7 cellular contexts compared by ENCODE assay signal in genomic region chr2:10097352-10098148, GRCh38. TPM values are rescaled to one million over a fixed set of nuclear protein-coding genes. Genes with fewer than 3 reads are reported as not detected.
DNase-seq lines count a peak whose midpoint lies in the region; ATAC-seq and TF ChIP-seq lines count a peak whose summit lies in the region.

No MANE protein-coding gene starts in this region.

- WGBS in suprapubic skin = 44% methylated on average over 14 of the region's 16 CpGs

- TF ChIP-seq POLR2A in suprapubic skin (IDR thresholded peaks at IDR 0.05) = no peak

- peak; percentile 99 for TF ChIP-seq CTCF in GM06990 (IDR thresholded peaks at IDR 0.05; ENCODE audit: insufficient read depth, low read length, poor library complexity, severe bottlenecking)
- peak; percentile 86 for TF ChIP-seq CTCF in SU-DHL-6 (IDR thresholded peaks at IDR 0.05; ENCODE audit: insufficient read depth, low read length, poor library complexity, severe bottlenecking)
- TF ChIP-seq CTCF in chondrocyte (IDR thresholded peaks at IDR 0.05) = peak; percentile 90
- peak; percentile 82 to 89 for TF ChIP-seq CTCF in left lung (IDR thresholded peaks at IDR 0.05)
- peak; percentile 68 to 95 for TF ChIP-seq CTCF in suprapubic skin (IDR thresholded peaks at IDR 0.05)

- H3K27ac ChIP-seq in SU-DHL-6 (ENCODE audit: low read depth, low read length) (no peak overlapping the region), left lung (no peak overlapping the region), suprapubic skin (no peak overlapping the region)

- no peaks in the 10 kb centered on the region for H4K20me1 ChIP-seq in SU-DHL-6 (ENCODE audit: low read depth, low read length)

- H3K4me1 ChIP-seq in left lung = peaks cover 0 to 8% of the 10 kb centered on the region in 2 donors
- peaks cover 6% of the 10 kb centered on the region for H3K4me1 ChIP-seq in suprapubic skin

- no peaks in the 10 kb centered on the region for H3K27me3 ChIP-seq in GM06990 (replicated peaks; ENCODE audit: control insufficient read depth, insufficient read depth, low read length)
- H3K27me3 ChIP-seq in SU-DHL-6 (ENCODE audit: low read length) = no peaks in the 10 kb centered on the region
- peaks cover 0 to 21% of the 10 kb centered on the region in 2 donors for H3K27me3 ChIP-seq in left lung
- H3K27me3 ChIP-seq in suprapubic skin = peaks cover 5% of the 10 kb centered on the region

- H2AFZ ChIP-seq in SU-DHL-6 (ENCODE audit: low read depth, low read length, severe bottlenecking) = no peak overlapping the region

- H3K36me3 ChIP-seq in GM06990 (ENCODE audit: control insufficient read depth, insufficient read depth, low read length) (no peaks in the 10 kb centered on the region), SU-DHL-6 (ENCODE audit: low read length) (no peaks in the 10 kb centered on the region), left lung (no peaks in the 10 kb centered on the region), suprapubic skin (no peaks in the 10 kb centered on the region)

- H3K4me2 ChIP-seq in SU-DHL-6 (ENCODE audit: low read depth, low read length, poor library complexity, severe bottlenecking) = no peak overlapping the region

- H3K36me3 Mint-ChIP-seq in chondrocyte (ENCODE audit: low read depth) = no peaks in the 10 kb centered on the region

- no peaks in the 10 kb centered on the region for H3K9me2 ChIP-seq in SU-DHL-6 (replicated peaks; ENCODE audit: insufficient read depth, low read length)

- peak; percentile 99 for ATAC-seq in left lung

- H3F3A ChIP-seq in SU-DHL-6 (ENCODE audit: insufficient read depth) = no peaks in the 10 kb centered on the region

- peaks cover 9% of the 10 kb centered on the region for H3K4me1 Mint-ChIP-seq in chondrocyte (ENCODE audit: low read depth)

- no peak overlapping the region for H3K27ac Mint-ChIP-seq in chondrocyte (ENCODE audit: unreplicated experiment)

- H3K4me3 ChIP-seq in GM06990 (replicated peaks; ENCODE audit: low read depth, low read length) (no peak overlapping the region), SU-DHL-6 (ENCODE audit: insufficient read depth, low read length, poor library complexity, severe bottlenecking) (no peak overlapping the region), left lung (no peak overlapping the region), suprapubic skin (no peak overlapping the region)

- no peaks in the 10 kb centered on the region for H3K27me3 Mint-ChIP-seq in chondrocyte (ENCODE audit: low read depth)

- DNase-seq in GM06990 (ENCODE audit: extremely low read depth, insufficient read length) (peak; percentile 50), HCEC 1CT (peak; percentile 53), NCI-H1105 (lab: John Stamatoyannopoulos, UW) (peak; percentile 19), chondrocyte (ENCODE audit: low spot score) (peak; percentile 90), left lung (peak; percentile 67 to 92), suprapubic skin (ENCODE audit: low spot score in 2 of 2) (peak in 1 of 2 donors; percentile 72)

- intact Hi-C loops in left lung (cut with DNase I) = no loop called here

- H3K4me3 Mint-ChIP-seq in chondrocyte (ENCODE audit: unreplicated experiment) = no peak overlapping the region

- H3K9me3 ChIP-seq in SU-DHL-6 (ENCODE audit: insufficient read depth, low read length) = no peaks in the 10 kb centered on the region
- no peaks in the 10 kb centered on the region for H3K9me3 ChIP-seq in left lung
- no peaks in the 10 kb centered on the region for H3K9me3 ChIP-seq in suprapubic skin

- no peaks in the 10 kb centered on the region for H3K9me3 Mint-ChIP-seq in chondrocyte (ENCODE audit: low read depth)

- H3K9ac ChIP-seq in SU-DHL-6 (ENCODE audit: low read length) = no peak overlapping the region

- no peak for TF ChIP-seq EP300 in suprapubic skin (IDR thresholded peaks at IDR 0.05)

- H3K79me2 ChIP-seq in SU-DHL-6 (ENCODE audit: insufficient read depth, low read length) = no peaks in the 10 kb centered on the region

RNA-seq across cellular contexts. Expression of gene CYS1, which starts 17.3 kb away (rescaled TPM):
- 4.9 to 7.0 TPM (median 5.4 TPM) in 3 replicates for total RNA-seq in chondrocyte
- total RNA-seq in left lung = under 1 TPM; 0.60 to 0.93 TPM
- 1 to 10 TPM in 1 of 4 donors, under 1 TPM in 1, not detected in 2; 0.32 to 1.8 TPM for total RNA-seq in suprapubic skin

RNA-seq across cellular contexts. Expression of gene RRM2, which starts 25.0 kb away (rescaled TPM):
- total RNA-seq in chondrocyte = 25.7 to 48.3 TPM (median 26.0 TPM) in 3 replicates
- total RNA-seq in left lung = 10 to 100 TPM; 24.9 to 43.8 TPM
- total RNA-seq in suprapubic skin = 1 to 10 TPM; 1.1 to 6.0 (median 2.4) TPM

RNA-seq across cellular contexts. Expression of gene KLF11, which starts 54.2 kb away (rescaled TPM):
- 10.7 to 16.2 TPM (median 15.2 TPM) in 3 replicates for total RNA-seq in chondrocyte
- 10 to 100 TPM; 15.7 to 23.0 TPM for total RNA-seq in left lung
- 10 to 100 TPM; 48.6 to 81.6 (median 58.8) TPM for total RNA-seq in suprapubic skin
